In the genomic region with DNA sequence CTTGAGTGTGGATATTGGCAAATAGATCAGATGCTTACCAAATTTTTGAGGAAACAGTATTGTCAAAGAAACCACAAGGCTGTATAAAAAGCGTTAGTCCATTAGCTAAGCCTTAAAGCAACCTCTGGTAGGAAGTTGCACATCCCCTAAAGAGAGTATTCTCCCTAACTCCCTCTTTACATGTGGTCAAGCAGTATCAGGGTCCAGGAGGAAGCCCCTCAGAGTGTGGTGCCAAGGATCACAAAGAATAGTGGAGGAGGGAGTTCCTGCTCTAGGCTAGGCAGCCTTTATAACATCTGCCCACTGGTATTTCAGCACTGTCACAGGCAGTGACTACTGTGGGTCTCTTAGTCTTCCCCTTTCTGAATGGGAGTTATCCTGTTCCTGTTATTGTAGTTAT, we compare ENCODE assay signal across 1 cellular context.
TF ChIP-seq lines count a peak whose summit lies in the region.

No MANE protein-coding gene starts in this region.

TF ChIP-seq in HepG2, 621 proteins besides CTCF, POLR2A, EP300 and RAD21:
- TF ChIP-seq, protein P1, sequence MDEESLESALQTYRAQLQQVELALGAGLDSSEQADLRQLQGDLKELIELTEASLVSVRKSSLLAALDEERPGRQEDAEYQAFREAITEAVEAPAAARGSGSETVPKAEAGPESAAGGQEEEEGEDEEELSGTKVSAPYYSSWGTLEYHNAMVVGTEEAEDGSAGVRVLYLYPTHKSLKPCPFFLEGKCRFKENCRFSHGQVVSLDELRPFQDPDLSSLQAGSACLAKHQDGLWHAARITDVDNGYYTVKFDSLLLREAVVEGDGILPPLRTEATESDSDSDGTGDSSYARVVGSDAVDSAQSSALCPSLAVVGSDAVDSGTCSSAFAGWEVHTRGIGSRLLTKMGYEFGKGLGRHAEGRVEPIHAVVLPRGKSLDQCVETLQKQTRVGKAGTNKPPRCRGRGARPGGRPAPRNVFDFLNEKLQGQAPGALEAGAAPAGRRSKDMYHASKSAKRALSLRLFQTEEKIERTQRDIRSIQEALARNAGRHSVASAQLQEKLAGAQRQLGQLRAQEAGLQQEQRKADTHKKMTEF (CRISPR knock-in tag; IDR thresholded peaks at IDR 0.05) = no peak
